ENCODE assay signal across 28 cellular contexts in the genomic region with DNA sequence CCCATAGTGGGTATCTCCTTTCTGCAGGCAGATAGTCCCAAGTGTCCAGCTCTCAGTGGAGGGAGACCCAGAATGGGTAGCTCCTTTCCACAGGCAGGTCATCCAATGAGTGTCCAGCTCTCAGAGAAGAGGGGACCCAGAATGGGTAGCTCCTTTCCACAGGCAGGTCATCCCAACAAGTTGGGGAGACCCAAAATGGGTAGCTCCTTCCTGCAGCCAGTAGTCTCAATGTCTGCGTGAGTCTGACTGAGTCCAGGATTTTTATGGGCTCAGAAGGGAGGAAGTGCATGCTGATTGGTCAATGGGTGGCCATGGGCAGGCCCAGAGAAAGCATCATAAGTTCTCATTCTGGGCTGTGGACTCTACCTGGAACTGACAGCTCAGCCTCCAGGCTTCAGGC.
"Had no signal": no experiment of that assay in that cellular context is flagged by ENCODE, and none has a peak within 500 bp of the region (broad histone marks: within the 10 kb centered on the region; RNA-seq: fewer than 3 reads in every experiment).

No MANE protein-coding gene starts in this region.

- H3K27ac Mint-ChIP-seq: dendritic cell treated with granulocyte-macrophage colony-stimulating factor and Interleukin-4, amounts not matched to agents 40 ng/mL and 50 ng/mL, for 4 days; effector memory CD8-positive, alpha-beta T cell; endodermal cell had no signal

- H3K36me3 ChIP-seq: colonic mucosa, esophagus muscularis mucosa, esophagus squamous epithelium, gastrocnemius medialis, gastroesophageal sphincter, heart left ventricle, heart right ventricle had no signal

- ATAC-seq: effector memory CD8-positive, alpha-beta T cell; esophagus mucosa; foreskin keratinocyte; gastrocnemius medialis; gastroesophageal sphincter; heart left ventricle; heart right ventricle had no signal

- H3K27ac ChIP-seq: colonic mucosa, coronary artery, dorsolateral prefrontal cortex, epithelial cell of prostate, esophagus muscularis mucosa, esophagus squamous epithelium, foreskin keratinocyte, gastrocnemius medialis, gastroesophageal sphincter, heart left ventricle, heart right ventricle had no signal

- H3K4me3 Mint-ChIP-seq: dendritic cell treated with granulocyte-macrophage colony-stimulating factor and Interleukin-4, amounts not matched to agents 40 ng/mL and 50 ng/mL, for 4 days; effector memory CD8-positive, alpha-beta T cell; endodermal cell had no signal

- H3K9me3 ChIP-seq: colonic mucosa, esophagus muscularis mucosa, esophagus squamous epithelium, gastrocnemius medialis, gastroesophageal sphincter, heart left ventricle had no signal

- H3K4me3 ChIP-seq: colonic mucosa, coronary artery, dorsolateral prefrontal cortex, esophagus muscularis mucosa, esophagus squamous epithelium, gastrocnemius medialis, gastroesophageal sphincter, heart left ventricle, heart right ventricle had no signal

- FAIRE-seq: colon, endometrium, endothelial cell of umbilical vein, frontal cortex had no signal

- DNase-seq: colonic mucosa; cortex of kidney; dermis blood vessel endothelial cell; dorsolateral prefrontal cortex; effector CD4-positive, alpha-beta T cell; effector CD8-positive, alpha-beta T cell; effector memory CD4-positive, alpha-beta T cell; effector memory CD8-positive, alpha-beta T cell; endodermal cell; esophagus squamous epithelium; foreskin fibroblast; foreskin keratinocyte; foreskin melanocyte; gastrocnemius medialis; glutamatergic neuron; head of caudate nucleus; heart right ventricle had no signal

- H3K27me3 ChIP-seq: colonic mucosa, esophagus muscularis mucosa, esophagus squamous epithelium, gastrocnemius medialis, gastroesophageal sphincter, heart left ventricle, heart right ventricle had no signal

- H3K4me1 ChIP-seq: colonic mucosa, esophagus muscularis mucosa, esophagus squamous epithelium, foreskin keratinocyte, gastrocnemius medialis, gastroesophageal sphincter, heart left ventricle, heart right ventricle had no signal
